In the genomic region with DNA sequence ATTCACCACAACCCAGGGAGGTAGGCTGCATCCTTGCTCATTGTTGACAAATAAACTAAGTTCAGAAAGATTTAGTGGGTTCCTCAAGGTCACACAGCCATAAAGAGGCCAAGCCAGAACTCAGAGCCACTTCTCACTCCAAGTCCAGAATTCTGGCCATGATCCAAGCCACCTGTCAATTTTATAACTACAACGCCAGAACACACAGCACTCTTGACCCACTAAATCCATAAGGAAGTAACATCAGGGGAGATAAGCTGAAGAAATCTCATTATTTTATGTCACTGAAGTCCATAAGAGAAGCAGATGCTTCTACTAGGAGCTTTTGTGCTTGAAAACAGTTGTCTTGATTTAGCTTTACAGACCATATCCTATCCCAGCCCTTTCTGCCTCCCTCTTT, we compare ENCODE assay signal across 27 cellular contexts.
"Had no signal": no experiment of that assay in that cellular context is flagged by ENCODE, and none has a peak within 500 bp of the region (broad histone marks: within the 10 kb centered on the region; RNA-seq: fewer than 3 reads in every experiment).

No MANE protein-coding gene starts in this region.

- H3K4me3 Mint-ChIP-seq: activated CD4-positive, alpha-beta T cell treated with anti-CD3 and anti-CD28 coated beads, Interleukin-2, amount 10 ng/mL, durations not matched to agents 7 days and 5 days; activated CD8-positive, alpha-beta T cell treated with anti-CD3 and anti-CD28 coated beads, Interleukin-2, amount 10 ng/mL, durations not matched to agents 7 days and 5 days; activated T-cell treated with anti-CD3 and anti-CD28 coated beads, Interleukin-2, amount 50 U/mL, for 4 hours; central memory CD8-positive, alpha-beta T cell; dendritic cell treated with granulocyte-macrophage colony-stimulating factor and Interleukin-4, amounts not matched to agents 40 ng/mL and 50 ng/mL, for 4 days; naive thymus-derived CD8-positive, alpha-beta T cell; stimulated activated effector memory CD8-positive, alpha-beta T cell treated with anti-CD3 and anti-CD28 coated beads, Interleukin-12 subunit alpha, Interleukin-12 subunit beta, amount 100 ng/mL, for 72 hours had no signal

- DNase-seq: activated CD4-positive, alpha-beta T cell treated with anti-CD3 and anti-CD28 coated beads, Interleukin-2, amount 10 ng/mL, durations not matched to agents 7 days and 5 days; activated CD8-positive, alpha-beta memory T cell treated with anti-CD3 and anti-CD28 coated beads, Interleukin-2, amount 50 U/mL, for 4 hours; activated CD8-positive, alpha-beta T cell treated with anti-CD3 and anti-CD28 coated beads, Interleukin-2, amount 10 ng/mL, durations not matched to agents 7 days and 5 days; activated effector memory CD4-positive, alpha-beta T cell treated with Interleukin-2 at 50 U/mL for 16 hours; activated naive CD4-positive, alpha-beta T cell treated with anti-CD3 and anti-CD28 coated beads, Interleukin-2, amount 50 U/mL, for 16 hours; activated T-cell treated with anti-CD3 and anti-CD28 coated beads, Interleukin-2, amount 50 U/mL, for 4 hours; aorta; brain microvascular endothelial cell; effector CD8-positive, alpha-beta T cell; gastrocnemius medialis; head of caudate nucleus; left ventricle myocardium inferior; mammary epithelial cell; naive thymus-derived CD8-positive, alpha-beta T cell; ovary; psoas muscle; right cardiac atrium; stimulated activated CD4-positive, alpha-beta T cell treated with anti-CD3 and anti-CD28 coated beads, Interleukin-4, amount 100 ng/mL, for 24 hours; stomach; T1000; testis; upper lobe of right lung had no signal

- H3K27me3 Mint-ChIP-seq: activated CD4-positive, alpha-beta T cell treated with anti-CD3 and anti-CD28 coated beads, Interleukin-2, amount 10 ng/mL, durations not matched to agents 7 days and 5 days; central memory CD8-positive, alpha-beta T cell; dendritic cell treated with granulocyte-macrophage colony-stimulating factor and Interleukin-4, amounts not matched to agents 40 ng/mL and 50 ng/mL, for 4 days; naive thymus-derived CD8-positive, alpha-beta T cell had no signal

- H3K9me3 Mint-ChIP-seq: activated CD4-positive, alpha-beta T cell treated with anti-CD3 and anti-CD28 coated beads, Interleukin-2, amount 10 ng/mL, durations not matched to agents 7 days and 5 days had no signal

- ATAC-seq: activated CD4-positive, CD25-positive, alpha-beta regulatory T cell treated with anti-CD3 and anti-CD28 coated beads, Interleukin-2, amount 50 U/mL, for 24 hours; activated CD8-positive, alpha-beta T cell treated with anti-CD3 and anti-CD28 coated beads, Interleukin-2, amount 10 ng/mL, durations not matched to agents 7 days and 5 days; activated T-cell treated with anti-CD3 and anti-CD28 coated beads, Interleukin-2, amount 50 U/mL, for 4 hours; esophagus mucosa; gastrocnemius medialis; naive thymus-derived CD8-positive, alpha-beta T cell; psoas muscle; stimulated activated effector memory CD8-positive, alpha-beta T cell treated with anti-CD3 and anti-CD28 coated beads, Interleukin-12 subunit alpha, Interleukin-12 subunit beta, amount 100 ng/mL, for 72 hours had no signal

- H3K27ac Mint-ChIP-seq: activated CD4-positive, alpha-beta T cell treated with anti-CD3 and anti-CD28 coated beads, Interleukin-2, amount 10 ng/mL, durations not matched to agents 7 days and 5 days; activated CD8-positive, alpha-beta T cell treated with anti-CD3 and anti-CD28 coated beads, Interleukin-2, amount 10 ng/mL, durations not matched to agents 7 days and 5 days; dendritic cell treated with granulocyte-macrophage colony-stimulating factor and Interleukin-4, amounts not matched to agents 40 ng/mL and 50 ng/mL, for 4 days; naive thymus-derived CD8-positive, alpha-beta T cell; stimulated activated effector memory CD8-positive, alpha-beta T cell treated with anti-CD3 and anti-CD28 coated beads, Interleukin-12 subunit alpha, Interleukin-12 subunit beta, amount 100 ng/mL, for 72 hours had no signal

- H3K4me1 Mint-ChIP-seq: activated CD4-positive, alpha-beta T cell treated with anti-CD3 and anti-CD28 coated beads, Interleukin-2, amount 10 ng/mL, durations not matched to agents 7 days and 5 days; central memory CD8-positive, alpha-beta T cell; naive thymus-derived CD8-positive, alpha-beta T cell had no signal
